Comparison of ENCODE assay signal across 8 cellular contexts in the genomic region with DNA sequence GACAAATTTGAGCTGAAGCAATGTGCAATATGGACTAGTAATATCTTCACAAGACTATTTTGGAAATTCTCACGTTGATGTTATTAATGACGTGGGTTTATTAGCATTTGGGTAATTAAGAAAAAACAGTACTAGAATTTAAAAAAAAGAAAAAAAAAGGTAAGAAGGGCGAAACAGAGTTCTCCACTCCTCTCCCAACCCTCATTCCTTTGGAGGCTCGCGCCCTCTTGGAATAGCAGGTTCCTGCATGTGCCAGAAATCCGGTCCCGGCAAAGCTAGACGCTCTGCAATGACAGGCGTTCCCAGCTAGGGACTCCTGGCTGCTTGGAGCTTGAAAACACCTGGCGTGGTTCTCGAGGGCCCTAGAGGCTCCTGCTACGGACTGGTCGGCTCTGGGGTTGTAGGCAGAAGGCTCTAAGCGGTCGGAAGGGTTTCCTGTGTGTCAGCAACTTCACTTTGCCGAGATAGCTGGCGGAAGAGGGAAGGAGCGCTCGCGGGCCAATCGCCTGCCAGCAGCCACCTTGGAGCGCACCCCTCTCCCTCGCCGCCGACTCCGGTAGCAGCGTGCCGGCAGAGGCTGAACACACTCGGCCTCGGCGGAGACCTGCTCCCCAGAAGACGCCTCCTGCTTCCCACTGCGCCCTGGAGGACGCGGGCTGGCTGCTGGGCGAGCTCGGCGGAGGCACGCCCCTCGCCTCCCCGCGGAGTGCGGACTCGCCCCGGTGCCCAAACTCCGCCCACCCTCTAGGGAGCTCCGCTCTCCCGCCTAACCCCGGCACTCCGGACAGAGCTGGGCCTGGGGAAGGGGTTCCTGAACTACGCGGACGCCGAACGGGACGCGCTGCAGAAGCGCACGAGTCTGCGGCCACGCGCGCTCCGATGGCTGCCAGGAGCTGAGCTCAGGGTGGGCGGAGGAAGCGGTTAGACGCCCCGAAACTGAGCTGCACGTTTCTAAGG. TPM values are rescaled to one million over a fixed set of nuclear protein-coding genes. Genes with fewer than 3 reads are reported as not detected.
DNase-seq lines count a peak whose midpoint lies in the region; ATAC-seq and TF ChIP-seq lines count a peak whose summit lies in the region.

A gene with protein sequence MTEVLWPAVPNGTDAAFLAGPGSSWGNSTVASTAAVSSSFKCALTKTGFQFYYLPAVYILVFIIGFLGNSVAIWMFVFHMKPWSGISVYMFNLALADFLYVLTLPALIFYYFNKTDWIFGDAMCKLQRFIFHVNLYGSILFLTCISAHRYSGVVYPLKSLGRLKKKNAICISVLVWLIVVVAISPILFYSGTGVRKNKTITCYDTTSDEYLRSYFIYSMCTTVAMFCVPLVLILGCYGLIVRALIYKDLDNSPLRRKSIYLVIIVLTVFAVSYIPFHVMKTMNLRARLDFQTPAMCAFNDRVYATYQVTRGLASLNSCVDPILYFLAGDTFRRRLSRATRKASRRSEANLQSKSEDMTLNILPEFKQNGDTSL (plus strand): TSS at position 778 of the 957 bp plus-strand sequence. CDS start 652 bp downstream, outside the sequence.

- H2AFZ ChIP-seq in SK-N-SH (ENCODE audit: low read depth): peak within 1 kb of the TSS; percentile 56; the same call in 1 of the 2 replicates

- peaks cover 0 to 8% of the 10 kb centered on the region in 2 experiments; a peak in 1 of 4 replicates for H3K4me1 ChIP-seq in SK-N-SH (ENCODE audit: control insufficient read depth in 1 of 2, insufficient read depth in 2 of 2, low read depth in 1 of 2, low read length in 1 of 2)

- H3K4me2 ChIP-seq in SK-N-SH: peak within 1 kb of the TSS; percentile 74

- peak; percentile 82 for ATAC-seq in GM21723 (IDR thresholded peaks at IDR 0.05; ENCODE audit: unreplicated experiment)
- peak; percentile 86 for ATAC-seq in left colon

- no peak within 1 kb of the TSS for H3K27ac ChIP-seq in SK-N-SH (ENCODE audit: low read depth in 2 of 2, low read length in 1 of 2)
- H3K27ac ChIP-seq in coronary artery: peak within 1 kb of the TSS in 1 of 2 donors; percentile 78

- WGBS in SK-N-SH (ENCODE audit: low lambda C conversion rate): 2% methylated on average over 33 of the region's 69 CpGs

- no peak for TF ChIP-seq EP300 in SK-N-SH (IDR thresholded peaks at IDR 0.05; ENCODE audit: borderline replicate concordance in 1 of 2, low read depth in 1 of 2, low read length in 1 of 2)

- H3K9me2 ChIP-seq in SK-N-SH: no peaks in the 10 kb centered on the region

- no peaks in the 10 kb centered on the region for H3K79me2 ChIP-seq in SK-N-SH (ENCODE audit: insufficient read depth)

- H4K20me1 ChIP-seq in SK-N-SH (ENCODE audit: insufficient read depth): no peaks in the 10 kb centered on the region

- no peak within 1 kb of the TSS for H3K9ac ChIP-seq in SK-N-SH

- intact Hi-C loops in left colon (cut with DNase I, micrococcal nuclease): no loop called here

- CTCF ChIA-PET in SK-N-SH (lab: Yijun Ruan, JAX): interaction anchor here (1.3 to 1.4 kb wide), 2 partner anchors 11 to 386 kb away, joined by 3 to 4 read pairs; no protein-coding TSS in a partner anchor

- H3K36me3 ChIP-seq in SK-N-SH (replicated peaks in 1 of 2; ENCODE audit: control insufficient read depth in 1 of 2, insufficient read depth in 2 of 2, low read length in 1 of 2): no peaks in the 10 kb centered on the region

- POLR2A ChIA-PET in SK-N-SH (lab: Yijun Ruan, JAX): no interaction called here

- DNase-seq in GM12865 (ENCODE audit: low read depth) (peak; percentile 95), HuH-7.5 (ENCODE audit: low spot score) (peak; percentile 31), SK-N-SH (peak; percentile 70), coronary artery (ENCODE audit: low spot score) (peak; percentile 74), left colon (peak; percentile 83), T-helper 9 cell (no peak)
- peak; percentile 15 to 33 for DNase-seq in stimulated activated CD4-positive, alpha-beta T cell treated with anti-CD3 and anti-CD28 coated beads, Interleukin-4, amount 100 ng/mL, for 48 hours (ENCODE audit: low read depth in 2 of 2)

- no peaks in the 10 kb centered on the region for H3F3A ChIP-seq in SK-N-SH (replicated peaks; ENCODE audit: insufficient read depth)

- peak; percentile 2 for TF ChIP-seq CTCF in GM12865 (IDR thresholded peaks at IDR 0.05; ENCODE audit: insufficient read depth, low read depth, low read length, missing control alignments)
- no peak for TF ChIP-seq CTCF in SK-N-SH (IDR thresholded peaks at IDR 0.05)
- TF ChIP-seq CTCF in coronary artery (IDR thresholded peaks at IDR 0.05): no peak

- peaks cover 47% of the 10 kb centered on the region; the same call in 1 of the 2 replicates for H3K27me3 ChIP-seq in SK-N-SH (ENCODE audit: insufficient read depth)

- H3K9me3 ChIP-seq in SK-N-SH: no peaks in the 10 kb centered on the region

- H3K4me3 ChIP-seq in GM12865 (ENCODE audit: low read depth, low read length) (peak within 1 kb of the TSS; percentile 97), SK-N-SH (ENCODE audit: low read depth in 2 of 2, low read length in 1 of 2) (peak within 1 kb of the TSS; percentile 42 to 48), coronary artery (peak within 1 kb of the TSS; percentile 85)

- TF ChIP-seq RAD21 in SK-N-SH (IDR thresholded peaks at IDR 0.05; ENCODE audit: low read length): no peak

TF ChIP-seq in SK-N-SH, 30 proteins besides CTCF, POLR2A, EP300 and RAD21:
- TF ChIP-seq RCOR1 (IDR thresholded peaks at IDR 0.05; ENCODE audit: low read length): no peak
- no peak for TF ChIP-seq SIN3A (IDR thresholded peaks at IDR 0.05; ENCODE audit: borderline replicate concordance, low read depth, low read length)
- TF ChIP-seq RFX5 (IDR thresholded peaks at IDR 0.05; ENCODE audit: low read length): no peak

RNA-seq across cellular contexts. Expression of the gene that starts here (rescaled TPM):
- not detected in 2 replicates for polyA plus RNA-seq in SK-N-SH (2012; rRNA removed)
- polyA plus RNA-seq in SK-N-SH (2012; cell fraction: cytosol; rRNA removed): under 0.01 TPM in 1 of 2 replicates, not detected in the other
- not detected in 2 replicates for polyA plus RNA-seq in SK-N-SH (2012; cell fraction: nucleus; rRNA removed)
- total RNA-seq in left colon: 10 to 100 TPM; 15.6 to 23.8 TPM

Comparison
In these comparisons a context has a peak if more than half of its experiments do, and no peak if none do; other contexts are left out.
1. Peak in DNase-seq, H3K4me3 ChIP-seq and H3K4me2 ChIP-seq in SK-N-SH; RNA of the gene not detected or under 1 TPM.
2. H3K4me3 ChIP-seq: peak in every context shown above with its lines; median percentile 97 in GM12865; 85 in coronary artery; 45 in SK-N-SH.